In the genomic region with DNA sequence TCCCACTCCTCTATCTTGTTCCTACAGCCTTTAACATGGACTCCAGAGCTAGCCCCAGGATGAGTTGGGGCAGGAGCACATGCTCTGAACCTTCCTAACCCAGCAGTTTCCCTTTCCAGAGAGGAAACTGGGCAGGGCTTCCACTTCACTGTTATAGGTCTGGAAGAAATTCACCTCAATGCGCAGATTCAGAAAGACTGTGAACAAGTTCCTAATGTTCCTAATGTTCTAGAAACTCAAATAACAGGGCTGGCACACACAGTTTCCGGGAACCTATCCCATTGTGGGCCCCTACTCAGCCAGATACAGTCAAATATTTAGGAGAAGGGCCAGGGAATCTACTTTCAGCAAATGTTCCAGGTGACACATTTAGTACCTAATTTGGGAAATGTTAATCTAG, we compare ENCODE assay signal across 24 cellular contexts.
"Had no signal": no experiment of that assay in that cellular context is flagged by ENCODE, and none has a peak within 500 bp of the region (broad histone marks: within the 10 kb centered on the region; RNA-seq: fewer than 3 reads in every experiment).

No MANE protein-coding gene starts in this region.

- H3K27ac ChIP-seq: ascending aorta, breast epithelium, cardiac muscle cell, colonic mucosa, epithelial cell of prostate had no signal

- H3K27me3 ChIP-seq: ascending aorta, breast epithelium, cardiac muscle cell, colonic mucosa had no signal

- H3K4me1 ChIP-seq: ascending aorta, breast epithelium, colonic mucosa had no signal

- H3K9me3 ChIP-seq: ascending aorta, breast epithelium, colonic mucosa had no signal

- DNase-seq: activated CD4-positive, alpha-beta memory T cell treated with anti-CD3 and anti-CD28 coated beads, Interleukin-2, amount 10 ng/mL, durations not matched to agents 7 days and 5 days; activated CD4-positive, alpha-beta T cell treated with anti-CD3 and anti-CD28 coated beads for 36 hours; activated CD4-positive, alpha-beta T cell treated with anti-CD3 and anti-CD28 coated beads, Interleukin-2, amount 10 ng/mL, durations not matched to agents 24 days and 14 days; activated CD4-positive, CD25-positive, alpha-beta regulatory T cell; activated CD4-positive, CD25-positive, alpha-beta regulatory T cell treated with anti-CD3 and anti-CD28 coated beads, Interleukin-2, amount 50 U/mL, for 72 hours; activated CD8-positive, alpha-beta memory T cell treated with anti-CD3 and anti-CD28 coated beads for 24 hours; activated effector memory CD4-positive, alpha-beta T cell treated with anti-CD3 and anti-CD28 coated beads, Interleukin-2, amount 50 U/mL, for 16 hours; activated naive CD4-positive, alpha-beta T cell treated with anti-CD3 and anti-CD28 coated beads for 36 hours; activated naive CD8-positive, alpha-beta T cell treated with anti-CD3 and anti-CD28 coated beads for 36 hours; activated naive CD8-positive, alpha-beta T cell treated with anti-CD3 and anti-CD28 coated beads, Interleukin-2, amount 50 U/mL, for 24 hours; activated T-cell treated with anti-CD3 and anti-CD28 coated beads, Interleukin-2, amount 50 U/mL, for 48 hours; central memory CD4-positive, alpha-beta T cell; cerebellar nuclear complex; colonic mucosa; effector CD8-positive, alpha-beta T cell; foreskin fibroblast; head of caudate nucleus; T-helper 1 cell; T-helper 17 cell; T1000 had no signal

- H3K36me3 ChIP-seq: ascending aorta, breast epithelium, cardiac muscle cell, colonic mucosa had no signal

- ATAC-seq: activated CD4-positive, alpha-beta T cell treated with anti-CD3 and anti-CD28 coated beads for 36 hours; activated naive CD8-positive, alpha-beta T cell treated with anti-CD3 and anti-CD28 coated beads, Interleukin-2, amount 50 U/mL, for 24 hours; T-helper 17 cell had no signal

- H3K4me3 ChIP-seq: ascending aorta, breast epithelium, cardiac muscle cell, colonic mucosa had no signal
